In the genomic region with DNA sequence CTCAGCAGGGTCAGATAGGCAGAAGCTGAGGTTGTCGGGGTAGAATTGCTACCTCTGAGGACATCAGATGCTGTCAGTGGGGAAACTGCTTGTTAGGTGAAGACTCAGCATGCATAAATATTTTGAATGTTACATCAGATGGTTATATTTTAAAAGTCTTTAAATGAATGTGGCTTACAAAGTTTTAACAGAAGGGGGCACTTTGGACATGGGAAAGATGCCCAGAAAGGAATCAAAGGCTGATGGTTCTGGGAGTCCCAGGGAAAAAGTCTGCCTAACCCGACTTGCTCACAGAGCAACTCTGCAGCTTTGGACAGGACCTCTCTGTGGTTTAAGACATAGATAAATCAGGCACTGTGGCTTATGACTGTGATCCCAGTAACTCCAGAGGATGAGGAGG, we compare ENCODE assay signal across 10 cellular contexts.
DNase-seq lines count a peak whose midpoint lies in the region; ATAC-seq and TF ChIP-seq lines count a peak whose summit lies in the region.
"Had no signal": no experiment of that assay in that cellular context is flagged by ENCODE, and none has a peak within 500 bp of the region (broad histone marks: within the 10 kb centered on the region; RNA-seq: fewer than 3 reads in every experiment).

No MANE protein-coding gene starts in this region.

- H3K4me1 ChIP-seq in endodermal cell (ENCODE audit: control insufficient read depth, insufficient read depth, low read length) (peaks cover 17% of the 10 kb centered on the region), esophagus squamous epithelium (peaks cover 17 to 73% (median 37%) of the 10 kb centered on the region in 3 donors)

- H3K4me1 Mint-ChIP-seq in endodermal cell = peaks cover 46% of the 10 kb centered on the region
- peaks cover 6% of the 10 kb centered on the region for H3K4me1 Mint-ChIP-seq in activated T-helper 1 cell treated with anti-CD3 and anti-CD28 coated beads, Interleukin-12 subunit alpha, Interleukin-12 subunit beta, Interleukin-2, Interleukin-4 antibody, amounts not matched to agents 30 ng/mL and 10 ng/mL and 1 ng/mL, durations not matched to agents 14 hours and 24 hours and 36 hours (ENCODE audit: low read depth)

- DNase-seq in GM03348 (ENCODE audit: low spot score) (peak; percentile 70), NCI-H460 (ENCODE audit: extremely low read depth, low read depth) (peak; percentile 14), endodermal cell (no peak), renal cortical epithelial cell (ENCODE audit: low read depth) (peak; percentile 64), esophagus squamous epithelium (lab: John Stamatoyannopoulos, UW) (no peak), NCI-H82 treated with DMSO at 0.1 percent for 48 hours (lab: John Stamatoyannopoulos, UW; ENCODE audit: unreplicated experiment) (no peak)
- DNase-seq in activated T-helper 1 cell treated with anti-CD3 and anti-CD28 coated beads, Interleukin-12 subunit alpha, Interleukin-12 subunit beta, Interleukin-2, Interleukin-4 antibody, amounts not matched to agents 30 ng/mL and 10 ng/mL and 1 ng/mL, durations not matched to agents 14 hours and 24 hours and 36 hours (ENCODE audit: low spot score) = no peak
- DNase-seq in activated naive CD4-positive, alpha-beta T cell treated with anti-CD3 and anti-CD28 coated beads, Interleukin-2, amount 50 U/mL, for 72 hours (ENCODE audit: low spot score in 2 of 2) = no peak
- DNase-seq: naive thymus-derived CD4-positive, alpha-beta T cell; NCI-H2227 treated with DMSO at 0.1 percent for 48 hours had no signal

- H3K27me3 ChIP-seq in endodermal cell (ENCODE audit: control insufficient read depth, insufficient read depth, low read length, poor library complexity, severe bottlenecking) (no peaks in the 10 kb centered on the region), esophagus squamous epithelium (no peaks in the 10 kb centered on the region)

- H3K4me3 ChIP-seq in endodermal cell (ENCODE audit: low read length) (no peak overlapping the region), esophagus squamous epithelium (no peak overlapping the region)

- H3K36me3 Mint-ChIP-seq in endodermal cell (ENCODE audit: low read depth) = peaks cover 1% of the 10 kb centered on the region
- no peaks in the 10 kb centered on the region for H3K36me3 Mint-ChIP-seq in activated T-helper 1 cell treated with anti-CD3 and anti-CD28 coated beads, Interleukin-12 subunit alpha, Interleukin-12 subunit beta, Interleukin-2, Interleukin-4 antibody, amounts not matched to agents 30 ng/mL and 10 ng/mL and 1 ng/mL, durations not matched to agents 14 hours and 24 hours and 36 hours (ENCODE audit: low read depth)
- H3K36me3 Mint-ChIP-seq in activated naive CD4-positive, alpha-beta T cell treated with anti-CD3 and anti-CD28 coated beads, Interleukin-2, amount 50 U/mL, for 72 hours = no peaks in the 10 kb centered on the region

- intact Hi-C loops in esophagus squamous epithelium (cut with DNase I) = no loop called here
- intact Hi-C loops in activated T-helper 1 cell treated with anti-CD3 and anti-CD28 coated beads, Interleukin-12 subunit alpha, Interleukin-12 subunit beta, Interleukin-2, Interleukin-4 antibody, amounts not matched to agents 30 ng/mL and 10 ng/mL and 1 ng/mL, durations not matched to agents 14 hours and 24 hours and 36 hours (cut with micrococcal nuclease) = no loop called here

- H3K9me3 ChIP-seq in endodermal cell (ENCODE audit: control insufficient read depth, low read length) (no peaks in the 10 kb centered on the region), esophagus squamous epithelium (no peaks in the 10 kb centered on the region)

- no peaks in the 10 kb centered on the region for H3K36me3 ChIP-seq in endodermal cell (ENCODE audit: control insufficient read depth, insufficient read depth, low read length)
- no peaks in the 10 kb centered on the region for H3K36me3 ChIP-seq in esophagus squamous epithelium

- no peaks in the 10 kb centered on the region for H3K27me3 Mint-ChIP-seq in endodermal cell (ENCODE audit: insufficient read depth)
- H3K27me3 Mint-ChIP-seq in activated T-helper 1 cell treated with anti-CD3 and anti-CD28 coated beads, Interleukin-12 subunit alpha, Interleukin-12 subunit beta, Interleukin-2, Interleukin-4 antibody, amounts not matched to agents 30 ng/mL and 10 ng/mL and 1 ng/mL, durations not matched to agents 14 hours and 24 hours and 36 hours (ENCODE audit: insufficient read depth) = peaks cover 15% of the 10 kb centered on the region

- no peak overlapping the region for H3K9ac ChIP-seq in endodermal cell (ENCODE audit: extremely low read depth, low read length, poor library complexity, severe bottlenecking)

- 76 to 93% methylated on average over 2 of the region's 2 CpGs for WGBS in endodermal cell (ENCODE audit: insufficient coverage in 1 of 2, insufficient read length in 1 of 2), 2 experiments
- WGBS in esophagus squamous epithelium, 2 donors = 47 to 57% methylated on average over 2 of the region's 2 CpGs

- no peak for ATAC-seq in activated naive CD4-positive, alpha-beta T cell treated with anti-CD3 and anti-CD28 coated beads, Interleukin-2, amount 50 U/mL, for 72 hours
- ATAC-seq: naive thymus-derived CD4-positive, alpha-beta T cell had no signal

- no peak overlapping the region for H3K4me3 Mint-ChIP-seq in endodermal cell
- H3K4me3 Mint-ChIP-seq in activated T-helper 1 cell treated with anti-CD3 and anti-CD28 coated beads, Interleukin-12 subunit alpha, Interleukin-12 subunit beta, Interleukin-2, Interleukin-4 antibody, amounts not matched to agents 30 ng/mL and 10 ng/mL and 1 ng/mL, durations not matched to agents 14 hours and 24 hours and 36 hours = no peak overlapping the region
- H3K4me3 Mint-ChIP-seq: naive thymus-derived CD4-positive, alpha-beta T cell had no signal

- no peak for TF ChIP-seq POLR2A in esophagus squamous epithelium (IDR thresholded peaks at IDR 0.05)

- peak; percentile 23 for TF ChIP-seq CTCF in endodermal cell (conservative IDR thresholded peaks at IDR 0.05)
- no peak for TF ChIP-seq CTCF in esophagus squamous epithelium (IDR thresholded peaks at IDR 0.05)

- peaks cover 5% of the 10 kb centered on the region for H3K9me3 Mint-ChIP-seq in endodermal cell
- no peaks in the 10 kb centered on the region for H3K9me3 Mint-ChIP-seq in activated T-helper 1 cell treated with anti-CD3 and anti-CD28 coated beads, Interleukin-12 subunit alpha, Interleukin-12 subunit beta, Interleukin-2, Interleukin-4 antibody, amounts not matched to agents 30 ng/mL and 10 ng/mL and 1 ng/mL, durations not matched to agents 14 hours and 24 hours and 36 hours
- no peaks in the 10 kb centered on the region for H3K9me3 Mint-ChIP-seq in activated naive CD4-positive, alpha-beta T cell treated with anti-CD3 and anti-CD28 coated beads, Interleukin-2, amount 50 U/mL, for 72 hours

- no peak overlapping the region for H3K27ac Mint-ChIP-seq in endodermal cell
- H3K27ac Mint-ChIP-seq in activated T-helper 1 cell treated with anti-CD3 and anti-CD28 coated beads, Interleukin-12 subunit alpha, Interleukin-12 subunit beta, Interleukin-2, Interleukin-4 antibody, amounts not matched to agents 30 ng/mL and 10 ng/mL and 1 ng/mL, durations not matched to agents 14 hours and 24 hours and 36 hours = no peak overlapping the region
- H3K27ac Mint-ChIP-seq in activated naive CD4-positive, alpha-beta T cell treated with anti-CD3 and anti-CD28 coated beads, Interleukin-2, amount 50 U/mL, for 72 hours = no peak overlapping the region
- H3K27ac Mint-ChIP-seq: naive thymus-derived CD4-positive, alpha-beta T cell had no signal

- H3K27ac ChIP-seq in endodermal cell (ENCODE audit: low read depth, low read length) (no peak overlapping the region), esophagus squamous epithelium (peak overlapping the region in 1 of 4 donors; percentile 25)

Comparison
In these comparisons a context has a peak if more than half of its experiments do, and no peak if none do; other contexts are left out.
1. DNase-seq: peak in GM03348 (single experiment), NCI-H460 (single experiment) and renal cortical epithelial cell (single experiment); none in endodermal cell (single experiment), esophagus squamous epithelium (single experiment), activated T-helper 1 cell treated with anti-CD3 and anti-CD28 coated beads, Interleukin-12 subunit alpha, Interleukin-12 subunit beta, Interleukin-2, Interleukin-4 antibody, amounts not matched to agents 30 ng/mL and 10 ng/mL and 1 ng/mL, durations not matched to agents 14 hours and 24 hours and 36 hours (single experiment), activated naive CD4-positive, alpha-beta T cell treated with anti-CD3 and anti-CD28 coated beads, Interleukin-2, amount 50 U/mL, for 72 hours (0 of 2) and NCI-H82 treated with DMSO at 0.1 percent for 48 hours (single experiment).